ENCODE assay signal across 19 cellular contexts in the genomic region with DNA sequence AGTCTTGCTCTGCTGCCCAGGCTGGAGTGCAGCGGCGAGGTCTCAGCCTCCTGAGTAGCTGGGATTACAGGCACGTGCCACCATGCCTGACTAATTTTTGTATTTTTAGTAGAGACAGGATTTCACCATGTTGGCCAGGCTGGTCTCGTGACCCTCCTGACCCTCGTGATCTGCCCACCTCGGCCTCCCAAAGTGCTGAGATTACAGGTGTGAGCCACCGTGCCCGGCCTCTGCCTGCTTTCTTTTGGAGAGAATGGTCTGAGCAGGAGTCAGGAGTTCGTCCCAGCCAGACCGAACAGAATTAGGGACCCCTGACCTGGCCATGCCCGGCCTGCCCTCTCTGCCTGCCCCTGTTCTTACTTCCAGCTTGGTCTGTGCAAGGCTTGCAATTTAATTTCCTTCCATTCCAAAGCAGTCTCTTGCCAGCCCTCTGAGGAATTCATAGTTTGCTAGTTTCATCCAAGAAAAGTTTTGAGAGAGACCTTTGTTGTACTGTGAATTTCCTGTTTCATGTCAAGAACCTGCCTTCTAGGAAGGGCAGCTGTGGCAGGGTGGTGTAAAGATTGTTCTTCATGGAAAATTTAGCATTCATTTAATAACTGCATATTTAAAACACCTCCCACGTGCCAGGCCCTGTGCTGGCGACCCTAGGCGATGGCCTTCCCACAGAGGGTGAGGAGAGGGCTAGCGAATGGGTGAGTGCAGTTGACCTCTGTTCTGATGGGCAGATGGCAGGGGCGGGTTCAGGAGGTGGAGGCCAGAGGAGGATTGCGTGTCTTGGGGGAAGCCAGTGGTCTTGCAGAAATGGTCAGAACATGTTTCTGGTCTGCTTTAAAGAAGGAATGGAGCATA. TPM values are rescaled to one million over a fixed set of nuclear protein-coding genes. Genes with fewer than 3 reads are reported as not detected.
DNase-seq lines count a peak whose midpoint lies in the region; ATAC-seq and TF ChIP-seq lines count a peak whose summit lies in the region.
"Had no signal": no experiment of that assay in that cellular context is flagged by ENCODE, and none has a peak within 500 bp of the region (broad histone marks: within the 10 kb centered on the region; RNA-seq: fewer than 3 reads in every experiment).

No MANE protein-coding gene starts in this region.

- H3K9me3 Mint-ChIP-seq in CD14-positive monocyte (peaks cover 0 to 3% (median 0%) of the 10 kb centered on the region in 7 donors), IgD-negative memory B cell (no peaks in the 10 kb centered on the region)
- H3K9me3 Mint-ChIP-seq in central memory CD8-positive, alpha-beta T cell: no peaks in the 10 kb centered on the region
- no peaks in the 10 kb centered on the region for H3K9me3 Mint-ChIP-seq in activated CD4-positive, alpha-beta memory T cell treated with anti-CD3 and anti-CD28 coated beads, Interleukin-2, amount 10 ng/mL, durations not matched to agents 7 days and 5 days

- no peaks in the 10 kb centered on the region for H3K27me3 Mint-ChIP-seq in CD14-positive monocyte (ENCODE audit: low read depth in 3 of 3)
- no peaks in the 10 kb centered on the region for H3K27me3 Mint-ChIP-seq in IgD-negative memory B cell
- H3K27me3 Mint-ChIP-seq in central memory CD8-positive, alpha-beta T cell: no peaks in the 10 kb centered on the region
- H3K27me3 Mint-ChIP-seq in activated CD4-positive, alpha-beta memory T cell treated with anti-CD3 and anti-CD28 coated beads, Interleukin-2, amount 10 ng/mL, durations not matched to agents 7 days and 5 days: no peaks in the 10 kb centered on the region

- POLR2A ChIA-PET in activated CD4-positive, alpha-beta memory T cell treated with anti-CD3 and anti-CD28 coated beads, Interleukin-2, amount 10 ng/mL, durations not matched to agents 7 days and 5 days (lab: Charles Lee): interaction anchor here (1.2 kb wide), 1 partner anchor 67 kb away, joined by 3 read pairs; no protein-coding TSS in a partner anchor

- peaks cover 37% of the 10 kb centered on the region for H3K4me1 Mint-ChIP-seq in CD14-positive monocyte
- H3K4me1 Mint-ChIP-seq in IgD-negative memory B cell: peaks cover 14 to 33% (median 18%) of the 10 kb centered on the region in 3 donors
- H3K4me1 Mint-ChIP-seq in central memory CD8-positive, alpha-beta T cell: peaks cover 28% of the 10 kb centered on the region
- H3K4me1 Mint-ChIP-seq in activated CD4-positive, alpha-beta memory T cell treated with anti-CD3 and anti-CD28 coated beads, Interleukin-2, amount 10 ng/mL, durations not matched to agents 7 days and 5 days: peaks cover 17% of the 10 kb centered on the region

- no peak for TF ChIP-seq CTCF in CD14-positive monocyte (IDR thresholded peaks at IDR 0.05)
- TF ChIP-seq CTCF in omental fat pad (IDR thresholded peaks at IDR 0.05): no peak

- CTCF ChIA-PET in activated CD4-positive, alpha-beta memory T cell treated with anti-CD3 and anti-CD28 coated beads, Interleukin-2, amount 10 ng/mL, durations not matched to agents 7 days and 5 days (lab: Charles Lee): interaction anchor here (0.9 to 5.0 kb wide), 8 partner anchors 10 to 327 kb away, joined by 3 to 79 read pairs (median 9); a partner anchor contains a TSS

- H3K36me3 Mint-ChIP-seq in CD14-positive monocyte (peaks cover 18 to 21% of the 10 kb centered on the region in 2 donors), IgD-negative memory B cell (no peaks in the 10 kb centered on the region)
- H3K36me3 Mint-ChIP-seq in central memory CD8-positive, alpha-beta T cell (ENCODE audit: insufficient read depth): peaks cover 4% of the 10 kb centered on the region
- H3K36me3 Mint-ChIP-seq in activated CD4-positive, alpha-beta memory T cell treated with anti-CD3 and anti-CD28 coated beads, Interleukin-2, amount 10 ng/mL, durations not matched to agents 7 days and 5 days (ENCODE audit: low read depth): no peaks in the 10 kb centered on the region

- H3K4me3 Mint-ChIP-seq in CD14-positive monocyte (no peak overlapping the region), IgD-negative memory B cell (peak overlapping the region in 1 of 4 donors; percentile 32)
- no peak overlapping the region for H3K4me3 Mint-ChIP-seq in central memory CD8-positive, alpha-beta T cell
- H3K4me3 Mint-ChIP-seq in activated CD4-positive, alpha-beta memory T cell treated with anti-CD3 and anti-CD28 coated beads, Interleukin-2, amount 10 ng/mL, durations not matched to agents 7 days and 5 days: no peak overlapping the region

- no peak for ATAC-seq in central memory CD8-positive, alpha-beta T cell (replicated peaks; ENCODE audit: extremely low read depth, poor library complexity, severe bottlenecking)
- peak; percentile 22 for ATAC-seq in omental fat pad (ENCODE audit: low FRiP score)
- ATAC-seq: gastroesophageal sphincter, mucosa of descending colon had no signal

- intact Hi-C loops in CD14-positive monocyte (cut with micrococcal nuclease): loop anchor here in 1 of 2 donors (2.0 kb wide), 1 partner anchor 67 kb away; no protein-coding TSS in a partner anchor

- peak overlapping the region in 6 of 7 donors; percentile 26 to 80 (median 60) for H3K27ac Mint-ChIP-seq in CD14-positive monocyte
- H3K27ac Mint-ChIP-seq in IgD-negative memory B cell: peak overlapping the region in 2 of 3 donors; percentile 6 to 8
- peak overlapping the region; percentile 33 for H3K27ac Mint-ChIP-seq in central memory CD8-positive, alpha-beta T cell (ENCODE audit: low read depth)
- H3K27ac Mint-ChIP-seq in activated CD4-positive, alpha-beta memory T cell treated with anti-CD3 and anti-CD28 coated beads, Interleukin-2, amount 10 ng/mL, durations not matched to agents 7 days and 5 days: no peak overlapping the region

- DNase-seq in CD14-positive monocyte (ENCODE audit: low spot score): no peak
- no peak for DNase-seq in central memory CD8-positive, alpha-beta T cell (ENCODE audit: low spot score in 2 of 2)
- DNase-seq in omental fat pad (ENCODE audit: low spot score): no peak
- DNase-seq in activated CD4-positive, alpha-beta memory T cell treated with anti-CD3 and anti-CD28 coated beads, Interleukin-2, amount 10 ng/mL, durations not matched to agents 7 days and 5 days: no peak
- DNase-seq in NCI-H2227 treated with DMSO at 0.1 percent for 48 hours (lab: John Stamatoyannopoulos, UW): no peak
- DNase-seq in retina: no peak
- no peak for DNase-seq in SK-N-DZ (ENCODE audit: low spot score)
- DNase-seq: activated CD4-positive, alpha-beta T cell treated with anti-CD3 and anti-CD28 coated beads for 48 hours; activated effector memory CD4-positive, alpha-beta T cell treated with Interleukin-2 at 50 U/mL for 16 hours; NCI-H1105 treated with DMSO at 0.1 percent for 48 hours; NCI-H345; OCI-M1; uterus had no signal

RNA-seq across cellular contexts. Expression of a gene that starts 43.0 kb away (rescaled TPM):
- polyA plus RNA-seq in CD14-positive monocyte: 1 to 10 TPM; 4.5 to 4.6 TPM
- polyA plus RNA-seq in IgD-negative memory B cell: 17.5 TPM
- total RNA-seq in omental fat pad: 10 to 100 TPM; 17.4 to 49.6 (median 32.6) TPM
- 10 to 100 TPM; 26.0 to 29.6 TPM for total RNA-seq in activated CD4-positive, alpha-beta memory T cell treated with anti-CD3 and anti-CD28 coated beads, Interleukin-2, amount 10 ng/mL, durations not matched to agents 7 days and 5 days
- polyA plus RNA-seq in SK-N-DZ (2014; cell fraction: cytosol; rRNA removed): 15.9 and 17.4 TPM in 2 replicates
- polyA plus RNA-seq in SK-N-DZ (2014; cell fraction: nucleus; rRNA removed): 19.5 and 42.0 TPM in 2 replicates

RNA-seq across cellular contexts. Expression of a gene that starts 52.5 kb away (rescaled TPM):
- polyA plus RNA-seq in CD14-positive monocyte: not detected
- polyA plus RNA-seq in IgD-negative memory B cell: not detected
- total RNA-seq in omental fat pad: not detected
- total RNA-seq in activated CD4-positive, alpha-beta memory T cell treated with anti-CD3 and anti-CD28 coated beads, Interleukin-2, amount 10 ng/mL, durations not matched to agents 7 days and 5 days: not detected
- polyA plus RNA-seq in SK-N-DZ (2014; cell fraction: cytosol; rRNA removed): not detected in 2 replicates
- polyA plus RNA-seq in SK-N-DZ (2014; cell fraction: nucleus; rRNA removed): not detected in 2 replicates
- total RNA-seq: bronchial epithelial cell; G401; gastroesophageal sphincter; mucosa of descending colon; T-helper 1 cell treated with Interleukin-12 subunit alpha and Interleukin-12 subunit beta and Interleukin-4 antibody, amounts not matched to agents 30 ng/mL and 1 ng/mL, for 36 hours; uterus had no signal
